8 cellular contexts compared by ENCODE assay signal in the genomic region with DNA sequence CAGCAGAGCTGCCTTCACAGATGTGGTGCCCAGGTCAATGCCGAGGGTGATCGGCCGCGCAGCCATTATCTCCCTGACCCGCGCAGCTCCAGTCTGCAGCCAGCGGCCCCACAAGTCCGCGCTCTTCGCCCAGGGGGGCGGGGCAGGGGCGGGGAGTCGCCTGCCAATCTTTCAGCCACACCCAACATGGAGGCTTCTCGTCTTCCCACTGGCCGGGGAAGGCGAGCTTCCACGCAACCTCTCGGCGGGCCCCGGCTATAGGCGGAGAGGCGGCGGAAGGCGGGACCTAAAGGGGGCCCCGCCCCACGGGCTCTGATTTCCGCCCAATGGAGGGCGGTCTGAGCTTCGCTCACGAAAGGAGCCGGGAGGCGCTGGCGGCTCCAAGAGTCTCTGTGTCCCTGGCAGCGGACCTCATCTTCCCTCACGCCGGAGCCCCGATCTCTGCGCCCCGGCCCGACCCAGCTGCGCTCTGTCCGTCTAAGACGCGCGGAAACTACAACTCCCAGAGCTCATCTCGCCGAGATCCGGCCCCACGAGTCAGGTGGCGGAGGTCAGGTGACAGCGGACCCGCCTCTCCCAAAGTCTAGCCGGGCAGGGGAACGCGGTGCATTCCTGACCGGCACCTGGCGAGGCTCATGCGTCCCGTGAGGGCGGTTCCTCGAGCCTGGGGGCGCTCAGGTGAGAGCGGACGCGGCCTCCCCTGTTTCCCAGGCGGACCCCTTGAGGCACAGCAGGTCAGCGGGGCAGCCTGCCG. TPM values are rescaled to one million over a fixed set of nuclear protein-coding genes. Genes with fewer than 3 reads are reported as not detected.
DNase-seq lines count a peak whose midpoint lies in the region; ATAC-seq and TF ChIP-seq lines count a peak whose summit lies in the region.

A gene (plus strand): TSS at position 607 of the 754 bp plus-strand sequence. CDS start 3,447 bp downstream, outside the sequence.
A gene with protein sequence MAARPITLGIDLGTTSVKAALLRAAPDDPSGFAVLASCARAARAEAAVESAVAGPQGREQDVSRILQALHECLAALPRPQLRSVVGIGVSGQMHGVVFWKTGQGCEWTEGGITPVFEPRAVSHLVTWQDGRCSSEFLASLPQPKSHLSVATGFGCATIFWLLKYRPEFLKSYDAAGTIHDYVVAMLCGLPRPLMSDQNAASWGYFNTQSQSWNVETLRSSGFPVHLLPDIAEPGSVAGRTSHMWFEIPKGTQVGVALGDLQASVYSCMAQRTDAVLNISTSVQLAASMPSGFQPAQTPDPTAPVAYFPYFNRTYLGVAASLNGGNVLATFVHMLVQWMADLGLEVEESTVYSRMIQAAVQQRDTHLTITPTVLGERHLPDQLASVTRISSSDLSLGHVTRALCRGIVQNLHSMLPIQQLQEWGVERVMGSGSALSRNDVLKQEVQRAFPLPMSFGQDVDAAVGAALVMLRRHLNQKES (minus strand): TSS at position 97 of the 754 bp plus-strand sequence. CDS start 31 bp downstream, at position 66.

- no peaks in the 10 kb centered on the region for H3K27me3 Mint-ChIP-seq in T-helper 17 cell

- peak within 1 kb of the TSS; percentile 95 for H3K4me3 Mint-ChIP-seq in T-helper 17 cell

- no peaks in the 10 kb centered on the region for H3K9me3 ChIP-seq in T-helper 17 cell (ENCODE audit: control insufficient read depth, low read length, poor library complexity, severe bottlenecking)
- no peaks in the 10 kb centered on the region for H3K9me3 ChIP-seq in left ventricle myocardium inferior (replicated peaks)
- no peaks in the 10 kb centered on the region for H3K9me3 ChIP-seq in prostate gland

- peak within 1 kb of the TSS; percentile 98 for H3K4me3 ChIP-seq in left ventricle myocardium inferior
- H3K4me3 ChIP-seq in prostate gland: peak within 1 kb of the TSS; percentile 97 to 98
- peak within 1 kb of the TSS; percentile 71 for H3K4me3 ChIP-seq in urinary bladder (ENCODE audit: low read depth, low read length)

- DNase-seq in NCI-H1694 treated with DMSO at 0.1 percent for 48 hours (lab: John Stamatoyannopoulos, UW) (peak; percentile 90), T-helper 17 cell (peak; percentile 91 to 95 (median 93)), amygdala (lab: John Stamatoyannopoulos, UW) (peak; percentile 85 to 99 (median 95)), left ventricle myocardium inferior (peak; percentile 97), prostate gland (ENCODE audit: low spot score) (peak; percentile 97)

- peaks cover 23% of the 10 kb centered on the region for H3K4me1 Mint-ChIP-seq in T-helper 17 cell

- intact Hi-C loops in left ventricle myocardium inferior (cut with micrococcal nuclease) (no loop called here), prostate gland (cut with DNase I) (loop anchor here (1.0 kb wide), 1 partner anchor 32 kb away; a partner anchor contains a TSS)

- peak; percentile 82 for TF ChIP-seq POLR2A in GM15510 (IDR thresholded peaks at IDR 0.05; ENCODE audit: borderline replicate concordance, extremely low read depth, insufficient read length)
- peak; percentile 91 for TF ChIP-seq POLR2A in prostate gland (IDR thresholded peaks at IDR 0.05)

- H3K27me3 ChIP-seq in left ventricle myocardium inferior (ENCODE audit: low read depth) (no peaks in the 10 kb centered on the region), prostate gland (replicated peaks; ENCODE audit: insufficient read depth) (no peaks in the 10 kb centered on the region)

- H3K36me3 ChIP-seq in left ventricle myocardium inferior (peaks cover 4% of the 10 kb centered on the region), prostate gland (no peaks in the 10 kb centered on the region), urinary bladder (ENCODE audit: insufficient read depth) (no peaks in the 10 kb centered on the region)

- WGBS in prostate gland: under 1% methylated on average over 54 of the region's 68 CpGs
- under 1% methylated on average over 68 of the region's 68 CpGs for WGBS in urinary bladder

- ATAC-seq in HG02885 (IDR thresholded peaks at IDR 0.05; ENCODE audit: poor library complexity, unreplicated experiment): peak; percentile 96
- peak; percentile 98 for ATAC-seq in T-helper 17 cell

- H3K4me1 ChIP-seq in left ventricle myocardium inferior (peaks cover 69% of the 10 kb centered on the region), prostate gland (replicated peaks) (no peaks in the 10 kb centered on the region), urinary bladder (ENCODE audit: insufficient read depth) (no peaks in the 10 kb centered on the region)

- peak; percentile 9 for TF ChIP-seq CTCF in left ventricle myocardium inferior (IDR thresholded peaks at IDR 0.05; ENCODE audit: borderline replicate concordance)
- TF ChIP-seq CTCF in prostate gland (IDR thresholded peaks at IDR 0.05): no peak

- no peaks in the 10 kb centered on the region for H3K36me3 Mint-ChIP-seq in T-helper 17 cell (ENCODE audit: low read depth)

- H3K27ac ChIP-seq in left ventricle myocardium inferior (replicated peaks) (peak within 1 kb of the TSS; percentile 98), prostate gland (peak within 1 kb of the TSS; percentile 96 to 99), urinary bladder (ENCODE audit: low read depth) (peak within 1 kb of the TSS; percentile 99)

- peak within 1 kb of the TSS; percentile 92 for H3K27ac Mint-ChIP-seq in T-helper 17 cell

RNA-seq across cellular contexts. Expression of the first gene that starts in this region (rescaled TPM):
- total RNA-seq in T-helper 17 cell (1 to 10 TPM; 6.9 to 7.4 TPM), left ventricle myocardium inferior (6.2 TPM), prostate gland (10 to 100 TPM; 26.9 to 51.2 TPM), urinary bladder (10.6 TPM)
- 13.8 TPM for polyA plus RNA-seq in urinary bladder

RNA-seq across cellular contexts. Expression of the second gene that starts in this region (rescaled TPM):
- total RNA-seq in T-helper 17 cell: 1 to 10 TPM; 5.3 to 6.4 TPM
- 4.0 TPM for total RNA-seq in left ventricle myocardium inferior
- 10 to 100 TPM; 13.6 to 25.5 TPM for total RNA-seq in prostate gland
- 12.6 TPM for total RNA-seq in urinary bladder
- polyA plus RNA-seq in urinary bladder: 8.0 TPM

Comparison
In these comparisons a context has a peak if more than half of its experiments do, and no peak if none do; other contexts are left out.
1. Peak in every context shown above with its lines: DNase-seq, ATAC-seq, H3K4me3 ChIP-seq and H3K27ac ChIP-seq.